8 cellular contexts compared by ENCODE assay signal in genomic region chr4:184473515-184474260, GRCh38. TPM values are rescaled to one million over a fixed set of nuclear protein-coding genes. Genes with fewer than 3 reads are reported as not detected.
DNase-seq lines count a peak whose midpoint lies in the region; ATAC-seq and TF ChIP-seq lines count a peak whose summit lies in the region.

No MANE protein-coding gene starts in this region.

- H3K4me3 ChIP-seq in HAP-1 (peak overlapping the region; percentile 72), vagina (peak overlapping the region; percentile 77 to 95)

- intact Hi-C loops in vagina (cut with DNase I) = loop anchor here (10.0 kb wide), 3 partner anchors 61 to 189 kb away; no protein-coding TSS in a partner anchor

- peak; percentile 79 for DNase-seq in D341Med (ENCODE audit: low spot score)
- peak; percentile 34 to 50 for DNase-seq in HAP-1 (ENCODE audit: low spot score in 2 of 2)
- peak; percentile 10 to 40 (median 26) for DNase-seq in activated naive CD4-positive, alpha-beta T cell (lab: John Stamatoyannopoulos, UW)
- DNase-seq in germinal center (ENCODE audit: low spot score) = peak; percentile 66
- DNase-seq in omental fat pad (ENCODE audit: low spot score) = no peak
- no peak for DNase-seq in vagina (ENCODE audit: extremely low spot score in 2 of 2)

- peak overlapping the region; percentile 99 for H3K27ac ChIP-seq in vagina

- H3K4me1 ChIP-seq in HAP-1 = peaks cover 9% of the 10 kb centered on the region
- peaks cover 59% of the 10 kb centered on the region for H3K4me1 ChIP-seq in vagina

- H3K9me3 ChIP-seq in HAP-1 (no peaks in the 10 kb centered on the region), vagina (no peaks in the 10 kb centered on the region)

- H3K27me3 ChIP-seq in HAP-1 (ENCODE audit: low read depth) (no peaks in the 10 kb centered on the region), vagina (no peaks in the 10 kb centered on the region)

- H3K36me3 ChIP-seq in HAP-1 (replicated peaks) = no peaks in the 10 kb centered on the region
- no peaks in the 10 kb centered on the region for H3K36me3 ChIP-seq in vagina

- no peak for TF ChIP-seq POLR2A in vagina (IDR thresholded peaks at IDR 0.05)

- TF ChIP-seq CTCF in omental fat pad (IDR thresholded peaks at IDR 0.05) (no peak), vagina (IDR thresholded peaks at IDR 0.05) (no peak)

- in situ Hi-C loops in HAP-1 (cut with MboI; ENCODE audit: low sequenced_read_pairs) = loop anchor here (10.0 kb wide), 1 partner anchor 171 kb away; the partner anchor contains the start of genes CASP3 and PRIMPOL

- ATAC-seq in omental fat pad (ENCODE audit: low FRiP score) = peak; percentile 5
- ATAC-seq in GM19463 (IDR thresholded peaks at IDR 0.05; ENCODE audit: unreplicated experiment) = no peak

TF ChIP-seq in PFSK-1, 5 proteins besides CTCF, POLR2A, EP300 and RAD21:
- TF ChIP-seq FOXP2 (optimal IDR thresholded peaks at IDR 0.05; ENCODE audit: borderline replicate concordance, extremely low read depth, extremely low read length, insufficient read depth) (peak; percentile 13), REST (IDR thresholded peaks at IDR 0.05; ENCODE audit: insufficient read depth in 1 of 2, low read depth in 2 of 2, low read length in 2 of 2) (no peak), TAF1 (IDR thresholded peaks at IDR 0.05; ENCODE audit: borderline replicate concordance, insufficient read depth, low read length) (no peak), POLR2AphosphoS5 (IDR thresholded peaks at IDR 0.05; ENCODE audit: low read depth, low read length) (no peak), SIN3A (IDR thresholded peaks at IDR 0.05; ENCODE audit: borderline replicate concordance, insufficient read depth, low read length) (no peak)

RNA-seq across cellular contexts. Expression of gene IRF2, which starts 0.7 kb away (rescaled TPM):
- 19.0 TPM for polyA plus RNA-seq in PFSK-1 (2012; ENCODE audit: insufficient read length, low read depth)
- 10 to 100 TPM; 16.9 to 53.1 (median 28.9) TPM for total RNA-seq in omental fat pad
- 18.7 TPM for total RNA-seq in vagina

Comparison
In these comparisons a context has a peak if more than half of its experiments do, and no peak if none do; other contexts are left out.
1. DNase-seq: peak in D341Med (single experiment), HAP-1 (2 of 2), activated naive CD4-positive, alpha-beta T cell (4 of 4) and germinal center (single experiment); none in omental fat pad (single experiment) and vagina (0 of 2).